In the genomic region with DNA sequence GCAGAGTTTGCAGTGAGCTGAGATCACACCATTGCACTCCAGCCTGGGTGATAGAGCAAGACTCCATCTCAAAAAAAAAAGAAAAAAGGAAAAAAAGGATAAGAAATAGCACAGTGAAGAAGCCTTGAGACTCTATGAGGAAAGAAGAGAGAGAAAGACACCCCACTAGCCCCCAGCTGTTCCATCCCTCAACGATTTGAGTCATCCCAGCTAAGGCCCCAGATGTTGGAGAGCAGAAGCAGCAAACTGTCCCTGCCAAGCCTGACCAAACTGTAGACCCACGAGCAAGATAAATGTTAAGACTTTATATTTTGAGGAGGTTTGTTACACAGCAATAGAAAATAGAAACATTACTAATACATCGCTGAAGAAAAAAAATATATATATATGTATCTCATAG, we compare ENCODE assay signal across 1 cellular context. TPM values are rescaled to one million over a fixed set of nuclear protein-coding genes. Genes with fewer than 3 reads are reported as not detected.
"Had no signal": no experiment of that assay in that cellular context is flagged by ENCODE, and none has a peak within 500 bp of the region (broad histone marks: within the 10 kb centered on the region; RNA-seq: fewer than 3 reads in every experiment).

No MANE protein-coding gene starts in this region.

RNA-seq across cellular contexts. Expression of gene HSF2BP, which starts 42.4 kb away (rescaled TPM):
- total RNA-seq: left ventricle myocardium superior had no signal
